In genomic region chr11:68925613-68926012, GRCh38 we compare ENCODE assay signal across 1 cellular context.
TF ChIP-seq lines count a peak whose summit lies in the region.

No MANE protein-coding gene starts in this region.

TF ChIP-seq in HEK293, 187 proteins besides CTCF, POLR2A, EP300 and RAD21 (continued from another document):
- no peak for TF ChIP-seq HIC1 (tag by site-specific recombination; IDR thresholded peaks at IDR 0.05)
- TF ChIP-seq ZNF280C (tag by site-specific recombination; IDR thresholded peaks at IDR 0.05): no peak
- peak; percentile 97 for TF ChIP-seq SETDB1 (IDR thresholded peaks at IDR 0.05; ENCODE audit: insufficient read length, low read length)
- TF ChIP-seq ZNF23 (tag by site-specific recombination; IDR thresholded peaks at IDR 0.05; ENCODE audit: borderline replicate concordance): no peak
- peak; percentile 68; the same call in 1 of the 2 replicates for TF ChIP-seq ZNF558 (tag by site-specific recombination; IDR thresholded peaks at IDR 0.05)
- TF ChIP-seq YY2 (tag by site-specific recombination; IDR thresholded peaks at IDR 0.05): no peak
- TF ChIP-seq ZNF239 (tag by site-specific recombination; IDR thresholded peaks at IDR 0.05): no peak
- TF ChIP-seq ZNF16 (tag by site-specific recombination; IDR thresholded peaks at IDR 0.05; ENCODE audit: low read depth): no peak
- no peak for TF ChIP-seq ZNF2 (tag by site-specific recombination; IDR thresholded peaks at IDR 0.05)
- TF ChIP-seq KLF7 (tag by site-specific recombination; IDR thresholded peaks at IDR 0.05; ENCODE audit: borderline replicate concordance): no peak
- TF ChIP-seq ZNF133 (tag by site-specific recombination; IDR thresholded peaks at IDR 0.05): no peak
- TF ChIP-seq ZNF175 (tag by site-specific recombination; IDR thresholded peaks at IDR 0.05): no peak
- no peak for TF ChIP-seq ZNF792 (tag by site-specific recombination; IDR thresholded peaks at IDR 0.05)
- TF ChIP-seq ZBTB26 (tag by site-specific recombination; optimal IDR thresholded peaks at IDR 0.05): no peak
- no peak for TF ChIP-seq ZNF548 (tag by site-specific recombination; IDR thresholded peaks at IDR 0.05)
- peak; percentile 31 for TF ChIP-seq ZNF529 (tag by site-specific recombination; IDR thresholded peaks at IDR 0.05; ENCODE audit: insufficient replicate concordance)
